Comparison of ENCODE assay signal across 11 cellular contexts in genomic region chr1:200917291-200917817, GRCh38. TPM values are rescaled to one million over a fixed set of nuclear protein-coding genes. Genes with fewer than 3 reads are reported as not detected.
A peak's percentile ranks its signal among the peaks of the same experiment; 100 is the strongest.
DNase-seq lines count a peak whose midpoint lies in the region; ATAC-seq and TF ChIP-seq lines count a peak whose summit lies in the region.
"Had no signal": no experiment of that assay in that cellular context is flagged by ENCODE, and none has a peak within 500 bp of the region (broad histone marks: within the 10 kb centered on the region; RNA-seq: fewer than 3 reads in every experiment).

No MANE protein-coding gene starts in this region.

- no peaks in the 10 kb centered on the region for H3K4me1 ChIP-seq in gastrocnemius medialis

- no peak overlapping the region for H3K4me3 ChIP-seq in gastrocnemius medialis

- intact Hi-C loops in Right ventricle myocardium superior (cut with DNase I): no loop called here
- intact Hi-C loops in gastrocnemius medialis (cut with DNase I; ENCODE audit: low total_unique reads): no loop called here

- H3K36me3 ChIP-seq in gastrocnemius medialis: no peaks in the 10 kb centered on the region

- no peaks in the 10 kb centered on the region for H3K9me3 ChIP-seq in gastrocnemius medialis

- in situ Hi-C loops in gastrocnemius medialis (cut with MboI; ENCODE audit: low sequenced_read_pairs in 4 of 4): no loop called here

- H3K27me3 ChIP-seq in gastrocnemius medialis: no peaks in the 10 kb centered on the region

- no peak for TF ChIP-seq POLR2A in gastrocnemius medialis (IDR thresholded peaks at IDR 0.05)

- peak; percentile 92 for ATAC-seq in Right ventricle myocardium superior (ENCODE audit: poor library complexity)
- peak; percentile 93 to 95 for ATAC-seq in gastrocnemius medialis
- ATAC-seq in HG03460 (IDR thresholded peaks at IDR 0.05; ENCODE audit: unreplicated experiment): no peak
- no peak for ATAC-seq in GM21423 (IDR thresholded peaks at IDR 0.05; ENCODE audit: unreplicated experiment)

- peak; percentile 38 for DNase-seq in DMS79 treated with DMSO at 0.1 percent for 48 hours (lab: John Stamatoyannopoulos, UW)
- DNase-seq in DMS79 (lab: John Stamatoyannopoulos, UW): no peak
- DNase-seq in NCI-H510A treated with DMSO at 0.1 percent for 48 hours (lab: John Stamatoyannopoulos, UW): peak; percentile 21
- DNase-seq in Right ventricle myocardium superior: peak; percentile 61
- DNase-seq in gastrocnemius medialis: peak; percentile 54 to 73
- DNase-seq in T1000 (lab: John Stamatoyannopoulos, UW): no peak
- DNase-seq: NK-92 treated with Interleukin-12 subunit alpha and Interleukin-12 subunit beta, amount 100 ng/mL, for 24 hours had no signal

- TF ChIP-seq CTCF in gastrocnemius medialis (IDR thresholded peaks at IDR 0.05 in 4 of 5, conservative IDR thresholded peaks at IDR 0.05 in 1 of 5): no peak

- H3K27ac ChIP-seq in gastrocnemius medialis: peak overlapping the region in 2 of 4 donors; percentile 37 to 41

RNA-seq across cellular contexts. Expression of gene INAVA, which starts 22.7 kb away (rescaled TPM):
- not detected for total RNA-seq in Right ventricle myocardium superior
- total RNA-seq in gastrocnemius medialis: under 1 TPM in 1 of 4 donors, not detected in 3; 0.58 TPM

RNA-seq across cellular contexts. Expression of gene GPR25, which starts 44.6 kb away (rescaled TPM):
- total RNA-seq in Right ventricle myocardium superior: not detected
- under 1 TPM in 1 of 4 donors, not detected in 3; 0.24 TPM for total RNA-seq in gastrocnemius medialis
- total RNA-seq: A172, M059J had no signal

Comparison
In these comparisons a context has a peak if more than half of its experiments do, and no peak if none do; other contexts are left out.
1. DNase-seq: peak in DMS79 treated with DMSO at 0.1 percent for 48 hours (single experiment), NCI-H510A treated with DMSO at 0.1 percent for 48 hours (single experiment), Right ventricle myocardium superior (single experiment) and gastrocnemius medialis (2 of 2); none in DMS79 (single experiment) and T1000 (single experiment).
2. ATAC-seq: peak in Right ventricle myocardium superior (single experiment) and gastrocnemius medialis (2 of 2); none in HG03460 (single experiment) and GM21423 (single experiment).